In genomic region chr6:123276439-123277045, GRCh38 we compare ENCODE assay signal across 24 cellular contexts.
A peak's percentile ranks its signal among the peaks of the same experiment; 100 is the strongest.
DNase-seq lines count a peak whose midpoint lies in the region; ATAC-seq lines count a peak whose summit lies in the region.
"Had no signal": no experiment of that assay in that cellular context is flagged by ENCODE, and none has a peak within 500 bp of the region (broad histone marks: within the 10 kb centered on the region; RNA-seq: fewer than 3 reads in every experiment).

No MANE protein-coding gene starts in this region.

- H3K4me3 ChIP-seq in SK-N-MC (no peak overlapping the region), iPS DF 6.9 (ENCODE audit: low read length) (no peak overlapping the region)
- H3K4me3 ChIP-seq: ascending aorta, GM23248, heart right ventricle, lung, right lobe of liver, thyroid gland had no signal

- H3K9ac ChIP-seq in SK-N-MC (ENCODE audit: insufficient read length), result no peak overlapping the region
- H3K9ac ChIP-seq: GM23248 had no signal

- no peak for ATAC-seq in GM18517 (IDR thresholded peaks at IDR 0.05; ENCODE audit: unreplicated experiment)
- ATAC-seq: activated CD8-positive, alpha-beta T cell treated with anti-CD3 and anti-CD28 coated beads for 36 hours; activated T-cell treated with anti-CD3 and anti-CD28 coated beads, Interleukin-2, amount 50 U/mL, for 72 hours; effector memory CD8-positive, alpha-beta T cell; heart right ventricle; right lobe of liver; stimulated activated naive B cell treated with anti-CD40 and anti-IgM and Interleukin-4, amounts not matched to agents 10 μg/mL and 1 μg/mL and 100 μg/mL, for 72 hours; T-helper 17 cell had no signal

- H3K4me1 ChIP-seq in iPS DF 6.9 (ENCODE audit: control insufficient read depth, insufficient read depth, low read length), result no peaks in the 10 kb centered on the region; the same call in 1 of the 2 replicates
- H3K4me1 ChIP-seq: ascending aorta, heart right ventricle, right lobe of liver, thyroid gland had no signal

- WGBS in iPS DF 6.9 (ENCODE audit: insufficient coverage, insufficient read length), result no CpG with 5 or more reads among the region's 5 CpGs

- no peaks in the 10 kb centered on the region for H3K27me3 ChIP-seq in iPS DF 6.9 (ENCODE audit: control insufficient read depth, insufficient read depth, low read length)
- H3K27me3 ChIP-seq: ascending aorta, heart right ventricle, right lobe of liver, thyroid gland had no signal

- in situ Hi-C loops in KBM-7 (cut with MboI; ENCODE audit: low pct_unique_long_range_greater_than_20kb, low sequenced_read_pairs), result no loop called here

- DNase-seq in CMK (ENCODE audit: low read depth), result peak; percentile 82
- peak; percentile 30 for DNase-seq in KBM-7
- peak; percentile 8 for DNase-seq in SK-N-MC (ENCODE audit: low read depth, low spot score)
- DNase-seq in iPS DF 6.9 (ENCODE audit: low read depth, low spot score), result peak; percentile 7
- DNase-seq in stimulated activated CD4-positive, alpha-beta T cell treated with anti-CD3 and anti-CD28 coated beads, Interleukin-12 subunit alpha, Interleukin-12 subunit beta, amount 100 ng/mL, for 4 hours, result no peak
- DNase-seq in NOMO-1 (lab: John Stamatoyannopoulos, UW; ENCODE audit: unreplicated experiment in 2 of 2), result no peak
- no peak for DNase-seq in D341Med (ENCODE audit: low spot score)
- DNase-seq: activated CD8-positive, alpha-beta T cell treated with anti-CD3 and anti-CD28 coated beads for 36 hours; activated naive CD4-positive, alpha-beta T cell treated with anti-CD3 and anti-CD28 coated beads, Interleukin-2, amount 50 U/mL, for 16 hours; activated T-cell treated with anti-CD3 and anti-CD28 coated beads, Interleukin-2, amount 50 U/mL, for 72 hours; CD8-positive, alpha-beta memory T cell; effector memory CD8-positive, alpha-beta T cell; GM23248; heart right ventricle; NCI-H1092; NCI-H2081 treated with DMSO at 0.1 percent for 48 hours; NCI-H526 treated with DMSO at 0.1 percent for 48 hours; right lobe of liver; stimulated activated naive B cell treated with anti-CD40 and anti-IgM and Interleukin-4, amounts not matched to agents 10 μg/mL and 1 μg/mL and 100 μg/mL, for 72 hours; T-helper 17 cell; thyroid gland had no signal

- H3K36me3 ChIP-seq in SK-N-MC (ENCODE audit: insufficient read depth, low read length) (no peaks in the 10 kb centered on the region), iPS DF 6.9 (ENCODE audit: control insufficient read depth, insufficient read depth, low read length) (no peaks in the 10 kb centered on the region)
- H3K36me3 ChIP-seq: ascending aorta, heart right ventricle, right lobe of liver, thyroid gland had no signal

- H3K27ac ChIP-seq in SK-N-MC (no peak overlapping the region), iPS DF 6.9 (ENCODE audit: low read length) (no peak overlapping the region)
- H3K27ac ChIP-seq: ascending aorta, GM23248, heart right ventricle, right lobe of liver, thyroid gland had no signal

- H3K9me3 ChIP-seq in SK-N-MC (ENCODE audit: low read depth, low read length) (no peaks in the 10 kb centered on the region), iPS DF 6.9 (ENCODE audit: control insufficient read depth, insufficient read depth, low read length) (no peaks in the 10 kb centered on the region)
- H3K9me3 ChIP-seq: ascending aorta, heart right ventricle, right lobe of liver, thyroid gland had no signal

Comparison
In these comparisons a context has a peak if more than half of its experiments do, and no peak if none do; other contexts are left out.
1. DNase-seq: peak in CMK (single experiment), KBM-7 (single experiment), SK-N-MC (single experiment) and iPS DF 6.9 (single experiment); none in stimulated activated CD4-positive, alpha-beta T cell treated with anti-CD3 and anti-CD28 coated beads, Interleukin-12 subunit alpha, Interleukin-12 subunit beta, amount 100 ng/mL, for 4 hours (single experiment), NOMO-1 (0 of 2) and D341Med (single experiment).